19 cellular contexts compared by ENCODE assay signal in genomic region chr5:15366676-15367391, GRCh38.
DNase-seq lines count a peak whose midpoint lies in the region; ATAC-seq and TF ChIP-seq lines count a peak whose summit lies in the region.
"Had no signal": no experiment of that assay in that cellular context is flagged by ENCODE, and none has a peak within 500 bp of the region (broad histone marks: within the 10 kb centered on the region; RNA-seq: fewer than 3 reads in every experiment).

No MANE protein-coding gene starts in this region.

- H3K36me3 ChIP-seq in GM23248 (ENCODE audit: low read depth) (no peaks in the 10 kb centered on the region), cardiac muscle cell (no peaks in the 10 kb centered on the region), esophagus muscularis mucosa (no peaks in the 10 kb centered on the region)
- H3K36me3 ChIP-seq: uterus had no signal

- 1 to 5% methylated on average over 6 of the region's 6 CpGs for WGBS in GM23248 (ENCODE audit: low coverage in 1 of 2, low lambda C conversion rate in 2 of 2, missing lambda C conversion rate in 2 of 2), 2 experiments
- WGBS in esophagus muscularis mucosa: 33% methylated on average over 6 of the region's 6 CpGs

- H2AFZ ChIP-seq in GM23248: no peak overlapping the region

- H3F3A ChIP-seq in GM23248 (ENCODE audit: insufficient read depth): no peaks in the 10 kb centered on the region

- no peak for TF ChIP-seq EP300 in esophagus muscularis mucosa (IDR thresholded peaks at IDR 0.05)

- no peaks in the 10 kb centered on the region for H3K9me2 ChIP-seq in GM23248 (ENCODE audit: insufficient read depth)

- peak; percentile 23 for DNase-seq in GM23248
- DNase-seq in amniotic epithelial cell (ENCODE audit: low read depth): peak; percentile 47
- peak; percentile 55 to 84 for DNase-seq in cardiac muscle cell (ENCODE audit: low read depth in 1 of 2, low spot score in 1 of 2)
- DNase-seq in pons (ENCODE audit: low spot score): peak; percentile 18
- DNase-seq in esophagus muscularis mucosa (ENCODE audit: extremely low spot score): no peak
- DNase-seq in ACHN: no peak
- no peak for DNase-seq in NCI-H526 (lab: John Stamatoyannopoulos, UW)
- DNase-seq: activated CD4-positive, alpha-beta T cell treated with anti-CD3 and anti-CD28 coated beads, Interleukin-2, amount 10 ng/mL, durations not matched to agents 7 days and 5 days; activated naive CD8-positive, alpha-beta T cell treated with anti-CD3 and anti-CD28 coated beads, Interleukin-2, amount 50 U/mL, for 24 hours; activated T-cell treated with anti-CD3 and anti-CD28 coated beads, Interleukin-2, amount 50 U/mL, for 24 hours; C1 segment of cervical spinal cord; GOT3; immature natural killer cell; NCI-H1436 treated with DMSO at 0.1 percent for 48 hours; RPMI8226; stimulated activated CD4-positive, alpha-beta T cell treated with anti-CD3 and anti-CD28 coated beads, Interleukin-4, amount 100 ng/mL, for 24 hours; T-helper 9 cell; uterus had no signal

- no peak overlapping the region for H3K9ac ChIP-seq in GM23248

- H3K9me3 ChIP-seq in GM23248 (ENCODE audit: low read depth): no peaks in the 10 kb centered on the region
- H3K9me3 ChIP-seq in cardiac muscle cell (ENCODE audit: low read depth): no peaks in the 10 kb centered on the region
- H3K9me3 ChIP-seq in esophagus muscularis mucosa: no peaks in the 10 kb centered on the region
- H3K9me3 ChIP-seq: uterus had no signal

- intact Hi-C loops in esophagus muscularis mucosa (cut with DNase I): no loop called here

- no peak for TF ChIP-seq CTCF in cardiac muscle cell (IDR thresholded peaks at IDR 0.05; ENCODE audit: low read depth, low read length)
- TF ChIP-seq CTCF in esophagus muscularis mucosa (IDR thresholded peaks at IDR 0.05): no peak

- no peak for TF ChIP-seq POLR2A in esophagus muscularis mucosa (IDR thresholded peaks at IDR 0.05; ENCODE audit: low read depth)

- no peaks in the 10 kb centered on the region for H4K20me1 ChIP-seq in GM23248 (ENCODE audit: insufficient read depth)

- H3K4me2 ChIP-seq in GM23248 (ENCODE audit: unreplicated experiment): peak overlapping the region; percentile 54

- H3K79me2 ChIP-seq in GM23248 (ENCODE audit: insufficient read depth): no peaks in the 10 kb centered on the region

- no peak for ATAC-seq in HG02840 (IDR thresholded peaks at IDR 0.05; ENCODE audit: low FRiP score, unreplicated experiment)
- ATAC-seq: activated naive CD8-positive, alpha-beta T cell treated with anti-CD3 and anti-CD28 coated beads, Interleukin-2, amount 50 U/mL, for 24 hours had no signal

- H3K4me3 ChIP-seq in GM23248 (no peak overlapping the region), cardiac muscle cell (no peak overlapping the region), esophagus muscularis mucosa (no peak overlapping the region)
- H3K4me3 ChIP-seq: uterus had no signal

- no peaks in the 10 kb centered on the region for H3K27me3 ChIP-seq in GM23248 (replicated peaks; ENCODE audit: insufficient read depth)
- H3K27me3 ChIP-seq in cardiac muscle cell: no peaks in the 10 kb centered on the region
- no peaks in the 10 kb centered on the region for H3K27me3 ChIP-seq in esophagus muscularis mucosa
- H3K27me3 ChIP-seq: uterus had no signal

- no peak overlapping the region for H3K27ac ChIP-seq in GM23248
- H3K27ac ChIP-seq in cardiac muscle cell: peak overlapping the region; percentile 83
- H3K27ac ChIP-seq in esophagus muscularis mucosa (replicated peaks in 1 of 4): no peak overlapping the region
- H3K27ac ChIP-seq: uterus had no signal

- in situ Hi-C loops in GM23248 (cut with MboI): no loop called here
- in situ Hi-C loops in ACHN (cut with HindIII; ENCODE audit: low pct_ligation_motif_present, low pct_unique_long_range_greater_than_20kb, low sequenced_read_pairs): no loop called here

- H3K4me1 ChIP-seq in GM23248 (ENCODE audit: insufficient read depth): no peaks in the 10 kb centered on the region
- peaks cover 9% of the 10 kb centered on the region for H3K4me1 ChIP-seq in cardiac muscle cell (ENCODE audit: low read depth)
- H3K4me1 ChIP-seq in esophagus muscularis mucosa: peaks cover 13 to 21% (median 18%) of the 10 kb centered on the region in 4 donors
- H3K4me1 ChIP-seq: uterus had no signal

Comparison
In these comparisons a context has a peak if more than half of its experiments do, and no peak if none do; other contexts are left out.
1. DNase-seq: peak in GM23248 (single experiment), amniotic epithelial cell (single experiment), cardiac muscle cell (2 of 2) and pons (single experiment); none in esophagus muscularis mucosa (single experiment), ACHN (single experiment) and NCI-H526 (0 of 2).